Comparison of ENCODE assay signal across 1 cellular context in the genomic region with DNA sequence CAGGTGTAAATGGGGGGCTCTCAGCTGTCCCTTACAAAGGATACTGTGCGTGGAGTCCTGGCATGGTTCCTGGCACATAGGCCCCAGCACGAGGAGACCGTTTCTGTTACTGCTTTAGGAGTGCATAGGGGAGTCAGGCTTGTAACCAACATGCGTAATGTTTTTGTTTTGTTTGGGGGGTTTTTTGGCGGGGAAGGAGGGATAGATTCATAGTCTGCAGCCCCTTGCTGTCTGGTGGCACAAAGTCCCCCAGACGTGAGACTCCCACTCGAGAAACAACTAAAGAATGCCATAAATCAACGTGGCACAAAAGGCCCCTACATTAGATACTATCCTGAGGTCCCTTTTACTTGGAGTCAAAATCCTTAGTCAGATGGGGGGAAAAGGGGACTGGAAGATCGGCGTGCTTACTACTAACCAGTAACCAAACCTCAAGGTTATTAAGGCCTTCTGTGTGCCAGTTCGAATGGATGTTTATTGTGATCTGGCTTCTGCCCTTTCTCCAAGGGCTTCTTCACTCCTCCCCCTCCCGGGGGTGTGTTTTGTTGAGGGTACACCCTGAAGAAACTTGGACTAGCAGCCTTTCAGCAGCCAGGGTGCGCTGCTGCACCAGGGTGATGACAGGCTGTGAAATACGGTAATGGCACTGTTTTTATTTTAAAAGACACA.
TF ChIP-seq lines count a peak whose summit lies in the region.

No MANE protein-coding gene starts in this region.

TF ChIP-seq in PFSK-1, 5 proteins besides CTCF, POLR2A, EP300 and RAD21:
- TF ChIP-seq POLR2AphosphoS5 (IDR thresholded peaks at IDR 0.05; ENCODE audit: low read depth, low read length) (no peak), SIN3A (IDR thresholded peaks at IDR 0.05; ENCODE audit: borderline replicate concordance, insufficient read depth, low read length) (peak; percentile 85; the same call in 1 of the 2 replicates), TAF1 (IDR thresholded peaks at IDR 0.05; ENCODE audit: borderline replicate concordance, insufficient read depth, low read length) (0 out of 2 replicates have a peak, but pooled peaks have one; percentile 18), FOXP2 (optimal IDR thresholded peaks at IDR 0.05; ENCODE audit: borderline replicate concordance, extremely low read depth, extremely low read length, insufficient read depth) (no peak)
- TF ChIP-seq, protein P1, sequence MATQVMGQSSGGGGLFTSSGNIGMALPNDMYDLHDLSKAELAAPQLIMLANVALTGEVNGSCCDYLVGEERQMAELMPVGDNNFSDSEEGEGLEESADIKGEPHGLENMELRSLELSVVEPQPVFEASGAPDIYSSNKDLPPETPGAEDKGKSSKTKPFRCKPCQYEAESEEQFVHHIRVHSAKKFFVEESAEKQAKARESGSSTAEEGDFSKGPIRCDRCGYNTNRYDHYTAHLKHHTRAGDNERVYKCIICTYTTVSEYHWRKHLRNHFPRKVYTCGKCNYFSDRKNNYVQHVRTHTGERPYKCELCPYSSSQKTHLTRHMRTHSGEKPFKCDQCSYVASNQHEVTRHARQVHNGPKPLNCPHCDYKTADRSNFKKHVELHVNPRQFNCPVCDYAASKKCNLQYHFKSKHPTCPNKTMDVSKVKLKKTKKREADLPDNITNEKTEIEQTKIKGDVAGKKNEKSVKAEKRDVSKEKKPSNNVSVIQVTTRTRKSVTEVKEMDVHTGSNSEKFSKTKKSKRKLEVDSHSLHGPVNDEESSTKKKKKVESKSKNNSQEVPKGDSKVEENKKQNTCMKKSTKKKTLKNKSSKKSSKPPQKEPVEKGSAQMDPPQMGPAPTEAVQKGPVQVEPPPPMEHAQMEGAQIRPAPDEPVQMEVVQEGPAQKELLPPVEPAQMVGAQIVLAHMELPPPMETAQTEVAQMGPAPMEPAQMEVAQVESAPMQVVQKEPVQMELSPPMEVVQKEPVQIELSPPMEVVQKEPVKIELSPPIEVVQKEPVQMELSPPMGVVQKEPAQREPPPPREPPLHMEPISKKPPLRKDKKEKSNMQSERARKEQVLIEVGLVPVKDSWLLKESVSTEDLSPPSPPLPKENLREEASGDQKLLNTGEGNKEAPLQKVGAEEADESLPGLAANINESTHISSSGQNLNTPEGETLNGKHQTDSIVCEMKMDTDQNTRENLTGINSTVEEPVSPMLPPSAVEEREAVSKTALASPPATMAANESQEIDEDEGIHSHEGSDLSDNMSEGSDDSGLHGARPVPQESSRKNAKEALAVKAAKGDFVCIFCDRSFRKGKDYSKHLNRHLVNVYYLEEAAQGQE (IDR thresholded peaks at IDR 0.05; ENCODE audit: insufficient read depth in 1 of 2, low read depth in 2 of 2, low read length in 2 of 2) = no peak
